In genomic region chr14:32364941-32365340, GRCh38 we compare ENCODE assay signal across 15 cellular contexts. TPM values are rescaled to one million over a fixed set of nuclear protein-coding genes. Genes with fewer than 3 reads are reported as not detected.
DNase-seq lines count a peak whose midpoint lies in the region; ATAC-seq and TF ChIP-seq lines count a peak whose summit lies in the region.
"Had no signal": no experiment of that assay in that cellular context is flagged by ENCODE, and none has a peak within 500 bp of the region (broad histone marks: within the 10 kb centered on the region; RNA-seq: fewer than 3 reads in every experiment).

No MANE protein-coding gene starts in this region.

- H4K20me1 ChIP-seq in MM.1S (ENCODE audit: insufficient read depth, low read length) = no peaks in the 10 kb centered on the region
- H4K20me1 ChIP-seq: BLaER1 treated with 17β-estradiol and CSF1 and Interleukin-3, amounts not matched to agents 10 nM and 100 nM had no signal

- no peaks in the 10 kb centered on the region for H3K4me1 Mint-ChIP-seq in activated naive CD8-positive, alpha-beta T cell treated with anti-CD3 and anti-CD28 coated beads for 36 hours
- H3K4me1 Mint-ChIP-seq in CD8-positive, alpha-beta memory T cell = no peaks in the 10 kb centered on the region
- peaks cover 28% of the 10 kb centered on the region for H3K4me1 Mint-ChIP-seq in mesothelial cell of epicardium

- no peak overlapping the region for H3K4me2 ChIP-seq in MM.1S (ENCODE audit: low read depth, low read length)

- H3K27ac Mint-ChIP-seq in activated naive CD8-positive, alpha-beta T cell treated with anti-CD3 and anti-CD28 coated beads for 36 hours = no peak overlapping the region
- H3K27ac Mint-ChIP-seq in CD8-positive, alpha-beta memory T cell = no peak overlapping the region
- H3K27ac Mint-ChIP-seq in mesothelial cell of epicardium = no peak overlapping the region

- H3K27ac ChIP-seq in MM.1S (ENCODE audit: low read length) (no peak overlapping the region), angular gyrus (ENCODE audit: low read depth, low read length) (peak overlapping the region; percentile 96)
- no peak overlapping the region for H3K27ac ChIP-seq in CD8-positive, alpha-beta memory T cell (ENCODE audit: low read depth, low read length)
- H3K27ac ChIP-seq: BLaER1 treated with 17β-estradiol and CSF1 and Interleukin-3, amounts not matched to agents 10 nM and 100 nM; SJSA1 had no signal

- no peaks in the 10 kb centered on the region for H3K36me3 ChIP-seq in MM.1S (replicated peaks; ENCODE audit: insufficient read depth, low read length)
- H3K36me3 ChIP-seq in CD8-positive, alpha-beta memory T cell (ENCODE audit: insufficient read depth, low read length) = no peaks in the 10 kb centered on the region
- H3K36me3 ChIP-seq: BLaER1 treated with 17β-estradiol and CSF1 and Interleukin-3, amounts not matched to agents 10 nM and 100 nM; SJSA1 had no signal

- POLR2A ChIA-PET in CD8-positive, alpha-beta memory T cell (lab: Charles Lee) = no interaction called here

- ATAC-seq in HG03280 (IDR thresholded peaks at IDR 0.05; ENCODE audit: unreplicated experiment) = no peak

- H3K27me3 Mint-ChIP-seq in activated naive CD8-positive, alpha-beta T cell treated with anti-CD3 and anti-CD28 coated beads for 36 hours = no peaks in the 10 kb centered on the region
- H3K27me3 Mint-ChIP-seq in CD8-positive, alpha-beta memory T cell = peaks cover 0 to 4% of the 10 kb centered on the region in 2 donors
- no peaks in the 10 kb centered on the region for H3K27me3 Mint-ChIP-seq in mesothelial cell of epicardium (ENCODE audit: low read depth)

- peak; percentile 18 for DNase-seq in MM.1S
- peak; percentile 12 for DNase-seq in kidney glomerular epithelial cell (lab: John Stamatoyannopoulos, UW)
- no peak for DNase-seq in activated naive CD8-positive, alpha-beta T cell treated with anti-CD3 and anti-CD28 coated beads for 36 hours
- no peak for DNase-seq in CD8-positive, alpha-beta memory T cell
- no peak for DNase-seq in mesothelial cell of epicardium (ENCODE audit: low spot score in 2 of 2, unreplicated experiment in 2 of 2)
- DNase-seq: DMS79, KBM-7, NCI-H1417, NCI-H187, NCI-H2107, NCI-H524 treated with DMSO at 0.1 percent for 48 hours had no signal

- peaks cover 19% of the 10 kb centered on the region for H3K4me1 ChIP-seq in MM.1S (ENCODE audit: low read length)
- no peaks in the 10 kb centered on the region for H3K4me1 ChIP-seq in CD8-positive, alpha-beta memory T cell (ENCODE audit: insufficient read depth, low read length)

- H3K79me2 ChIP-seq in MM.1S (ENCODE audit: low read length) = no peaks in the 10 kb centered on the region

- no peaks in the 10 kb centered on the region for H3K9me2 ChIP-seq in MM.1S (replicated peaks; ENCODE audit: insufficient read depth, low read length)

- no peaks in the 10 kb centered on the region for H3K9me3 ChIP-seq in MM.1S (replicated peaks; ENCODE audit: insufficient read depth, low read length)
- H3K9me3 ChIP-seq in CD8-positive, alpha-beta memory T cell (ENCODE audit: low read length) = no peaks in the 10 kb centered on the region
- H3K9me3 ChIP-seq: BLaER1 treated with 17β-estradiol and CSF1 and Interleukin-3, amounts not matched to agents 10 nM and 100 nM; SJSA1 had no signal

- no peaks in the 10 kb centered on the region for H3K9me3 Mint-ChIP-seq in activated naive CD8-positive, alpha-beta T cell treated with anti-CD3 and anti-CD28 coated beads for 36 hours
- H3K9me3 Mint-ChIP-seq in CD8-positive, alpha-beta memory T cell = peaks cover 0 to 2% (median 0%) of the 10 kb centered on the region in 5 donors
- H3K9me3 Mint-ChIP-seq in mesothelial cell of epicardium = no peaks in the 10 kb centered on the region

- CTCF ChIA-PET in CD8-positive, alpha-beta memory T cell (lab: Charles Lee) = no interaction called here

- TF ChIP-seq CTCF in MM.1S (IDR thresholded peaks at IDR 0.05; ENCODE audit: low read length) (no peak), mesothelial cell of epicardium (IDR thresholded peaks at IDR 0.05; ENCODE audit: unreplicated experiment) (no peak)

- H3K27me3 ChIP-seq in MM.1S (replicated peaks; ENCODE audit: insufficient read depth, low read length) = no peaks in the 10 kb centered on the region
- H3K27me3 ChIP-seq in CD8-positive, alpha-beta memory T cell (ENCODE audit: insufficient read depth, low read length, poor library complexity, severe bottlenecking) = no peaks in the 10 kb centered on the region
- H3K27me3 ChIP-seq: BLaER1 treated with 17β-estradiol and CSF1 and Interleukin-3, amounts not matched to agents 10 nM and 100 nM; SJSA1 had no signal

- no peak overlapping the region for H3K4me3 ChIP-seq in MM.1S (ENCODE audit: low read length)
- no peak overlapping the region for H3K4me3 ChIP-seq in CD8-positive, alpha-beta memory T cell (ENCODE audit: low read length)
- H3K4me3 ChIP-seq: BLaER1 treated with 17β-estradiol and CSF1 and Interleukin-3, amounts not matched to agents 10 nM and 100 nM; SJSA1 had no signal

- H3F3A ChIP-seq in MM.1S (ENCODE audit: insufficient read depth, low read length) = no peaks in the 10 kb centered on the region

- no peak overlapping the region for H3K4me3 Mint-ChIP-seq in activated naive CD8-positive, alpha-beta T cell treated with anti-CD3 and anti-CD28 coated beads for 36 hours
- no peak overlapping the region for H3K4me3 Mint-ChIP-seq in CD8-positive, alpha-beta memory T cell
- H3K4me3 Mint-ChIP-seq in mesothelial cell of epicardium = no peak overlapping the region

- H2AFZ ChIP-seq in MM.1S (ENCODE audit: low read length) = no peak overlapping the region

- H3K9ac ChIP-seq in MM.1S (ENCODE audit: low read length) = no peak overlapping the region
- H3K9ac ChIP-seq: BLaER1 treated with 17β-estradiol and CSF1 and Interleukin-3, amounts not matched to agents 10 nM and 100 nM had no signal

- no peaks in the 10 kb centered on the region for H3K36me3 Mint-ChIP-seq in activated naive CD8-positive, alpha-beta T cell treated with anti-CD3 and anti-CD28 coated beads for 36 hours
- H3K36me3 Mint-ChIP-seq in CD8-positive, alpha-beta memory T cell = no peaks in the 10 kb centered on the region
- H3K36me3 Mint-ChIP-seq in mesothelial cell of epicardium = no peaks in the 10 kb centered on the region

RNA-seq across cellular contexts. Expression of gene AKAP6, which starts 35.8 kb away (rescaled TPM):
- 1 to 10 TPM; 1.3 to 2.1 TPM for total RNA-seq in activated naive CD8-positive, alpha-beta T cell treated with anti-CD3 and anti-CD28 coated beads for 36 hours
- total RNA-seq in CD8-positive, alpha-beta memory T cell = 1 to 10 TPM; 1.4 to 1.5 TPM
- polyA plus RNA-seq in CD8-positive, alpha-beta memory T cell = 0.49 TPM
- total RNA-seq in mesothelial cell of epicardium = 7.3 to 8.5 TPM (median 7.8 TPM) in 3 replicates

Comparison
In these comparisons a context has a peak if more than half of its experiments do, and no peak if none do; other contexts are left out.
1. DNase-seq: peak in MM.1S (single experiment) and kidney glomerular epithelial cell (single experiment); none in activated naive CD8-positive, alpha-beta T cell treated with anti-CD3 and anti-CD28 coated beads for 36 hours (single experiment), CD8-positive, alpha-beta memory T cell (0 of 5) and mesothelial cell of epicardium (0 of 2).